In genomic region chr15:100873029-100873677, GRCh38 we compare ENCODE assay signal across 8 cellular contexts. TPM values are rescaled to one million over a fixed set of nuclear protein-coding genes. Genes with fewer than 3 reads are reported as not detected.
DNase-seq lines count a peak whose midpoint lies in the region; ATAC-seq and TF ChIP-seq lines count a peak whose summit lies in the region.

No MANE protein-coding gene starts in this region.

- H3K27ac Mint-ChIP-seq in activated CD8-positive, alpha-beta T cell treated with anti-CD3 and anti-CD28 coated beads, Interleukin-2, amount 10 ng/mL, durations not matched to agents 7 days and 5 days = no peak overlapping the region
- no peak overlapping the region for H3K27ac Mint-ChIP-seq in neural crest cell (ENCODE audit: unreplicated experiment)

- ATAC-seq in HG03354 (IDR thresholded peaks at IDR 0.05; ENCODE audit: poor library complexity, severe bottlenecking, unreplicated experiment) = peak; percentile 76
- ATAC-seq in activated CD8-positive, alpha-beta T cell treated with anti-CD3 and anti-CD28 coated beads, Interleukin-2, amount 10 ng/mL, durations not matched to agents 7 days and 5 days = no peak

- TF ChIP-seq CTCF in AG04450 (IDR thresholded peaks at IDR 0.05; ENCODE audit: low read depth, low read length) (peak; percentile 95), GM12874 (IDR thresholded peaks at IDR 0.05; ENCODE audit: insufficient read depth, low read depth, low read length) (peak; percentile 81), fibroblast of mammary gland (conservative IDR thresholded peaks at IDR 0.05; ENCODE audit: control insufficient read depth, insufficient read depth, low read depth, low read length) (peak; percentile 95), neural crest cell (conservative IDR thresholded peaks at IDR 0.05) (peak; percentile 84)

- no peaks in the 10 kb centered on the region for H3K4me1 Mint-ChIP-seq in activated CD8-positive, alpha-beta T cell treated with anti-CD3 and anti-CD28 coated beads, Interleukin-2, amount 10 ng/mL, durations not matched to agents 7 days and 5 days (ENCODE audit: low read depth)
- H3K4me1 Mint-ChIP-seq in neural crest cell = no peaks in the 10 kb centered on the region

- peaks cover 8% of the 10 kb centered on the region for H3K9me3 ChIP-seq in AG04450 (ENCODE audit: control insufficient read depth, insufficient read depth, low read length)

- no peak overlapping the region for H3K4me3 ChIP-seq in AG04450 (ENCODE audit: low read depth, low read length)
- no peak overlapping the region for H3K4me3 ChIP-seq in fibroblast of mammary gland (ENCODE audit: control insufficient read depth, low read depth, low read length)

- no peaks in the 10 kb centered on the region for H3K36me3 Mint-ChIP-seq in activated CD8-positive, alpha-beta T cell treated with anti-CD3 and anti-CD28 coated beads, Interleukin-2, amount 10 ng/mL, durations not matched to agents 7 days and 5 days (ENCODE audit: low read depth)
- H3K36me3 Mint-ChIP-seq in neural crest cell (ENCODE audit: low read depth) = no peaks in the 10 kb centered on the region

- POLR2A ChIA-PET in AG04450 (lab: Yijun Ruan, JAX) = interaction anchor here (1.3 kb wide), 1 partner anchor 9 kb away, joined by 4 read pairs; no protein-coding TSS in a partner anchor
- POLR2A ChIA-PET in activated CD8-positive, alpha-beta T cell treated with anti-CD3 and anti-CD28 coated beads, Interleukin-2, amount 10 ng/mL, durations not matched to agents 7 days and 5 days (lab: Charles Lee) = no interaction called here

- peaks cover 36% of the 10 kb centered on the region for H3K27me3 Mint-ChIP-seq in activated CD8-positive, alpha-beta T cell treated with anti-CD3 and anti-CD28 coated beads, Interleukin-2, amount 10 ng/mL, durations not matched to agents 7 days and 5 days (ENCODE audit: low read depth)
- peaks cover 45% of the 10 kb centered on the region for H3K27me3 Mint-ChIP-seq in neural crest cell (ENCODE audit: low read depth)

- no peak overlapping the region for H3K27ac ChIP-seq in AG04450 (ENCODE audit: low read depth, low read length)

- no peak overlapping the region for H3K4me3 Mint-ChIP-seq in activated CD8-positive, alpha-beta T cell treated with anti-CD3 and anti-CD28 coated beads, Interleukin-2, amount 10 ng/mL, durations not matched to agents 7 days and 5 days
- no peak overlapping the region for H3K4me3 Mint-ChIP-seq in neural crest cell

- DNase-seq in AG04450 (ENCODE audit: low read depth, low spot score) (peak; percentile 72), NCI-H774 (lab: John Stamatoyannopoulos, UW) (peak; percentile 45), fibroblast of mammary gland (ENCODE audit: low read depth) (peak; percentile 90), neural crest cell (ENCODE audit: low read depth, low spot score) (peak; percentile 56), ecto neural progenitor cell (ENCODE audit: low spot score) (no peak)
- peak; percentile 57 for DNase-seq in activated CD8-positive, alpha-beta T cell treated with anti-CD3 and anti-CD28 coated beads, Interleukin-2, amount 10 ng/mL, durations not matched to agents 7 days and 5 days

- CTCF ChIA-PET in AG04450 (lab: Charles Lee) = interaction anchor here (0.6 to 4.0 kb wide), 63 partner anchors 9 to 271 kb away, joined by 3 to 49 read pairs (median 4); partner anchors contain the start of genes ASB7, LINS1 and LRRK1
- CTCF ChIA-PET in activated CD8-positive, alpha-beta T cell treated with anti-CD3 and anti-CD28 coated beads, Interleukin-2, amount 10 ng/mL, durations not matched to agents 7 days and 5 days (lab: Charles Lee) = interaction anchor here (0.7 to 2.7 kb wide), 19 partner anchors 17 to 531 kb away, joined by 3 to 18 read pairs (median 4); partner anchors contain the start of genes ADAMTS17 and ASB7

- peaks cover 7% of the 10 kb centered on the region for H3K27me3 ChIP-seq in AG04450 (ENCODE audit: control insufficient read depth, insufficient read depth, low read length)

- H3K9me3 Mint-ChIP-seq in activated CD8-positive, alpha-beta T cell treated with anti-CD3 and anti-CD28 coated beads, Interleukin-2, amount 10 ng/mL, durations not matched to agents 7 days and 5 days (ENCODE audit: insufficient read depth) = no peaks in the 10 kb centered on the region
- H3K9me3 Mint-ChIP-seq in neural crest cell = peaks cover 4% of the 10 kb centered on the region

RNA-seq across cellular contexts. Expression of gene ALDH1A3, which starts 6.5 kb away (rescaled TPM):
- polyA plus RNA-seq in AG04450 (2011; rRNA removed) = 19.5 and 20.6 TPM in 2 replicates
- 10.3 and 14.5 TPM in 2 replicates for polyA minus RNA-seq in AG04450 (2011; rRNA and poly(A)+ RNA removed)
- total RNA-seq in activated CD8-positive, alpha-beta T cell treated with anti-CD3 and anti-CD28 coated beads, Interleukin-2, amount 10 ng/mL, durations not matched to agents 7 days and 5 days = not detected
- 8.0 and 9.2 TPM in 2 replicates for total RNA-seq in neural crest cell

RNA-seq across cellular contexts. Expression of gene LRRK1, which starts 46.0 kb away (rescaled TPM):
- polyA plus RNA-seq in AG04450 (2011; rRNA removed) = 5.6 and 6.4 TPM in 2 replicates
- 12.2 and 17.3 TPM in 2 replicates for polyA minus RNA-seq in AG04450 (2011; rRNA and poly(A)+ RNA removed)
- under 1 TPM; 0.57 to 0.66 TPM for total RNA-seq in activated CD8-positive, alpha-beta T cell treated with anti-CD3 and anti-CD28 coated beads, Interleukin-2, amount 10 ng/mL, durations not matched to agents 7 days and 5 days
- total RNA-seq in neural crest cell = 1.7 and 2.5 TPM in 2 replicates
